ENCODE assay signal across 15 cellular contexts in genomic region chr15:61715082-61715481, GRCh38.
DNase-seq lines count a peak whose midpoint lies in the region; ATAC-seq lines count a peak whose summit lies in the region.
"Had no signal": no experiment of that assay in that cellular context is flagged by ENCODE, and none has a peak within 500 bp of the region (broad histone marks: within the 10 kb centered on the region; RNA-seq: fewer than 3 reads in every experiment).

No MANE protein-coding gene starts in this region.

- no peak for ATAC-seq in HG03196 (IDR thresholded peaks at IDR 0.05; ENCODE audit: unreplicated experiment)
- ATAC-seq: activated naive CD8-positive, alpha-beta T cell treated with anti-CD3 and anti-CD28 coated beads, Interleukin-2, amount 50 U/mL, for 24 hours; activated T-cell treated with anti-CD3 and anti-CD28 coated beads, Interleukin-2, amount 50 U/mL, for 72 hours; naive thymus-derived CD4-positive, alpha-beta T cell had no signal

- peak; percentile 18 for DNase-seq in NCI-H82 (lab: John Stamatoyannopoulos, UW)
- DNase-seq in NCI-H82 treated with DMSO at 0.1 percent for 48 hours (lab: John Stamatoyannopoulos, UW; ENCODE audit: unreplicated experiment): no peak
- DNase-seq in NCI-H774 (lab: John Stamatoyannopoulos, UW): peak; percentile 54
- DNase-seq in fibroblast of gingiva (ENCODE audit: low read depth): peak; percentile 34
- DNase-seq in smooth muscle cell of the brain vasculature (ENCODE audit: low read depth, low spot score): peak; percentile 31
- no peak for DNase-seq in NK-92 (lab: John Stamatoyannopoulos, UW; ENCODE audit: unreplicated experiment)
- no peak for DNase-seq in SKM-1 (lab: John Stamatoyannopoulos, UW; ENCODE audit: unreplicated experiment)
- DNase-seq: activated CD4-positive, alpha-beta T cell treated with anti-CD3 and anti-CD28 coated beads, Interleukin-2, amount 50 U/mL, for 4 hours; activated naive CD8-positive, alpha-beta T cell treated with anti-CD3 and anti-CD28 coated beads, Interleukin-2, amount 50 U/mL, for 24 hours; activated T-cell treated with anti-CD3 and anti-CD28 coated beads, Interleukin-2, amount 50 U/mL, for 72 hours; CD4-positive, CD25-positive, alpha-beta regulatory T cell; heart right ventricle; naive thymus-derived CD4-positive, alpha-beta T cell; NCI-H2081 treated with DMSO at 0.1 percent for 48 hours had no signal

Comparison
In these comparisons a context has a peak if more than half of its experiments do, and no peak if none do; other contexts are left out.
1. DNase-seq: peak in NCI-H82 (single experiment), NCI-H774 (single experiment), fibroblast of gingiva (single experiment) and smooth muscle cell of the brain vasculature (single experiment); none in NCI-H82 treated with DMSO at 0.1 percent for 48 hours (single experiment), NK-92 (single experiment) and SKM-1 (single experiment).